In genomic region chr2:179340678-179341077, GRCh38 we compare ENCODE assay signal across 9 cellular contexts.
DNase-seq lines count a peak whose midpoint lies in the region; ATAC-seq and TF ChIP-seq lines count a peak whose summit lies in the region.
"Had no signal": no experiment of that assay in that cellular context is flagged by ENCODE, and none has a peak within 500 bp of the region (broad histone marks: within the 10 kb centered on the region; RNA-seq: fewer than 3 reads in every experiment).

No MANE protein-coding gene starts in this region.

- no peaks in the 10 kb centered on the region for H3K36me3 Mint-ChIP-seq in activated naive CD4-positive, alpha-beta T cell treated with anti-CD3 and anti-CD28 coated beads, Interleukin-2, amount 10 ng/mL, durations not matched to agents 7 days and 5 days
- no peaks in the 10 kb centered on the region for H3K36me3 Mint-ChIP-seq in activated CD4-positive, alpha-beta memory T cell treated with anti-CD3 and anti-CD28 coated beads for 36 hours

- TF ChIP-seq EP300 in tibial nerve (IDR thresholded peaks at IDR 0.05), result peak in 1 of 2 donors; percentile 21

- H3K79me2 ChIP-seq in OCI-LY3 (ENCODE audit: low read length), result no peaks in the 10 kb centered on the region

- H3K27me3 ChIP-seq in OCI-LY3 (ENCODE audit: low read depth, low read length) (no peaks in the 10 kb centered on the region), foreskin keratinocyte (no peaks in the 10 kb centered on the region), tibial nerve (no peaks in the 10 kb centered on the region), ascending aorta (no peaks in the 10 kb centered on the region)

- H3K9me3 ChIP-seq in OCI-LY3 (ENCODE audit: insufficient read depth, low read length), result no peaks in the 10 kb centered on the region
- no peaks in the 10 kb centered on the region for H3K9me3 ChIP-seq in tibial nerve
- no peaks in the 10 kb centered on the region for H3K9me3 ChIP-seq in ascending aorta

- DNase-seq in activated naive CD4-positive, alpha-beta T cell treated with anti-CD3 and anti-CD28 coated beads, Interleukin-2, amount 10 ng/mL, durations not matched to agents 7 days and 5 days, result peak; percentile 23
- DNase-seq in activated naive CD4-positive, alpha-beta T cell (lab: John Stamatoyannopoulos, UW), result no peak
- DNase-seq in foreskin keratinocyte (peak in 1 of 2 donors; percentile 33), tibial nerve (ENCODE audit: low spot score in 2 of 2) (peak in 1 of 2 donors; percentile 26), ascending aorta (ENCODE audit: low spot score in 2 of 2) (no peak), GM10248 (ENCODE audit: extremely low spot score) (no peak)
- DNase-seq in activated CD4-positive, alpha-beta memory T cell treated with anti-CD3 and anti-CD28 coated beads for 36 hours, result no peak

- TF ChIP-seq POLR2A in tibial nerve (IDR thresholded peaks at IDR 0.05), result no peak

- H3K27ac ChIP-seq in OCI-LY3 (ENCODE audit: low read length) (no peak overlapping the region), foreskin keratinocyte (no peak overlapping the region), tibial nerve (no peak overlapping the region), ascending aorta (peak overlapping the region in 1 of 2 donors; percentile 4)

- H3K4me3 Mint-ChIP-seq in activated naive CD4-positive, alpha-beta T cell treated with anti-CD3 and anti-CD28 coated beads, Interleukin-2, amount 10 ng/mL, durations not matched to agents 7 days and 5 days, result no peak overlapping the region
- H3K4me3 Mint-ChIP-seq in activated CD4-positive, alpha-beta memory T cell treated with anti-CD3 and anti-CD28 coated beads for 36 hours, result no peak overlapping the region
- H3K4me3 Mint-ChIP-seq: central memory CD8-positive, alpha-beta T cell had no signal

- H3K36me3 ChIP-seq in OCI-LY3 (replicated peaks; ENCODE audit: low read depth, low read length) (no peaks in the 10 kb centered on the region), tibial nerve (no peaks in the 10 kb centered on the region), ascending aorta (no peaks in the 10 kb centered on the region)

- no peak for ATAC-seq in foreskin keratinocyte

- CTCF ChIA-PET in activated naive CD4-positive, alpha-beta T cell treated with anti-CD3 and anti-CD28 coated beads, Interleukin-2, amount 10 ng/mL, durations not matched to agents 7 days and 5 days (lab: Charles Lee), result interaction anchor here (0.9 kb wide), 1 partner anchor 120 kb away, joined by 3 read pairs; no protein-coding TSS in a partner anchor
- CTCF ChIA-PET in activated CD4-positive, alpha-beta memory T cell treated with anti-CD3 and anti-CD28 coated beads for 36 hours (lab: Charles Lee), result no interaction called here
- CTCF ChIA-PET in GM10248 (lab: Yijun Ruan, JAX), result no interaction called here

- H3K4me2 ChIP-seq in OCI-LY3 (ENCODE audit: low read length), result no peak overlapping the region

- intact Hi-C loops in ascending aorta (cut with DNase I), result loop anchor here (2.0 to 5.0 kb wide), 3 partner anchors 68 to 123 kb away; partner anchors contain the start of gene SESTD1
- intact Hi-C loops in activated CD4-positive, alpha-beta memory T cell treated with anti-CD3 and anti-CD28 coated beads for 36 hours (cut with micrococcal nuclease), result loop anchor here (1.0 kb wide), 1 partner anchor 121 kb away; no protein-coding TSS in a partner anchor

- TF ChIP-seq CTCF in OCI-LY3 (IDR thresholded peaks at IDR 0.05; ENCODE audit: low read depth, low read length) (peak; percentile 44), foreskin keratinocyte (conservative IDR thresholded peaks at IDR 0.05) (peak; percentile 67), tibial nerve (IDR thresholded peaks at IDR 0.05) (peak; percentile 13 to 42 (median 19)), ascending aorta (IDR thresholded peaks at IDR 0.05) (peak in 1 of 3 experiments; percentile 6), GM10248 (IDR thresholded peaks at IDR 0.05; ENCODE audit: control extremely low read depth, extremely low read depth, low read depth, missing control alignments) (no peak)

- no peak overlapping the region for H2AFZ ChIP-seq in OCI-LY3 (ENCODE audit: low read depth, low read length)

- 63 to 64% methylated on average over 4 of the region's 4 CpGs for WGBS in tibial nerve, 2 donors

- no peaks in the 10 kb centered on the region for H4K20me1 ChIP-seq in OCI-LY3 (ENCODE audit: insufficient read depth, low read length)

- no peak overlapping the region for H3K4me3 ChIP-seq in OCI-LY3 (ENCODE audit: low read length)
- H3K4me3 ChIP-seq in tibial nerve, result no peak overlapping the region
- H3K4me3 ChIP-seq in ascending aorta, result no peak overlapping the region

- POLR2A ChIA-PET in activated CD4-positive, alpha-beta memory T cell treated with anti-CD3 and anti-CD28 coated beads for 36 hours (lab: Charles Lee), result no interaction called here
- POLR2A ChIA-PET in GM10248 (lab: Yijun Ruan, JAX), result no interaction called here

- no peaks in the 10 kb centered on the region for H3K4me1 Mint-ChIP-seq in activated naive CD4-positive, alpha-beta T cell treated with anti-CD3 and anti-CD28 coated beads, Interleukin-2, amount 10 ng/mL, durations not matched to agents 7 days and 5 days
- no peaks in the 10 kb centered on the region for H3K4me1 Mint-ChIP-seq in activated CD4-positive, alpha-beta memory T cell treated with anti-CD3 and anti-CD28 coated beads for 36 hours (ENCODE audit: low read depth)
- H3K4me1 Mint-ChIP-seq: central memory CD8-positive, alpha-beta T cell had no signal

- H3K4me1 ChIP-seq in OCI-LY3 (ENCODE audit: low read length) (no peaks in the 10 kb centered on the region), foreskin keratinocyte (no peaks in the 10 kb centered on the region), tibial nerve (peaks cover 0 to 58% (median 2%) of the 10 kb centered on the region in 4 donors), ascending aorta (peaks cover 4 to 25% of the 10 kb centered on the region in 2 donors)

- no peak overlapping the region for H3K27ac Mint-ChIP-seq in activated naive CD4-positive, alpha-beta T cell treated with anti-CD3 and anti-CD28 coated beads, Interleukin-2, amount 10 ng/mL, durations not matched to agents 7 days and 5 days
- H3K27ac Mint-ChIP-seq in activated CD4-positive, alpha-beta memory T cell treated with anti-CD3 and anti-CD28 coated beads for 36 hours, result no peak overlapping the region

- H3K9me3 Mint-ChIP-seq in activated naive CD4-positive, alpha-beta T cell treated with anti-CD3 and anti-CD28 coated beads, Interleukin-2, amount 10 ng/mL, durations not matched to agents 7 days and 5 days, result no peaks in the 10 kb centered on the region
- H3K9me3 Mint-ChIP-seq in activated CD4-positive, alpha-beta memory T cell treated with anti-CD3 and anti-CD28 coated beads for 36 hours, result no peaks in the 10 kb centered on the region

- no peak overlapping the region for H3K9ac ChIP-seq in OCI-LY3 (ENCODE audit: low read length)

- H3K27me3 Mint-ChIP-seq in activated naive CD4-positive, alpha-beta T cell treated with anti-CD3 and anti-CD28 coated beads, Interleukin-2, amount 10 ng/mL, durations not matched to agents 7 days and 5 days, result no peaks in the 10 kb centered on the region
- no peaks in the 10 kb centered on the region for H3K27me3 Mint-ChIP-seq in activated CD4-positive, alpha-beta memory T cell treated with anti-CD3 and anti-CD28 coated beads for 36 hours
- H3K27me3 Mint-ChIP-seq: central memory CD8-positive, alpha-beta T cell had no signal
